ENCODE assay signal across 9 cellular contexts in the genomic region with DNA sequence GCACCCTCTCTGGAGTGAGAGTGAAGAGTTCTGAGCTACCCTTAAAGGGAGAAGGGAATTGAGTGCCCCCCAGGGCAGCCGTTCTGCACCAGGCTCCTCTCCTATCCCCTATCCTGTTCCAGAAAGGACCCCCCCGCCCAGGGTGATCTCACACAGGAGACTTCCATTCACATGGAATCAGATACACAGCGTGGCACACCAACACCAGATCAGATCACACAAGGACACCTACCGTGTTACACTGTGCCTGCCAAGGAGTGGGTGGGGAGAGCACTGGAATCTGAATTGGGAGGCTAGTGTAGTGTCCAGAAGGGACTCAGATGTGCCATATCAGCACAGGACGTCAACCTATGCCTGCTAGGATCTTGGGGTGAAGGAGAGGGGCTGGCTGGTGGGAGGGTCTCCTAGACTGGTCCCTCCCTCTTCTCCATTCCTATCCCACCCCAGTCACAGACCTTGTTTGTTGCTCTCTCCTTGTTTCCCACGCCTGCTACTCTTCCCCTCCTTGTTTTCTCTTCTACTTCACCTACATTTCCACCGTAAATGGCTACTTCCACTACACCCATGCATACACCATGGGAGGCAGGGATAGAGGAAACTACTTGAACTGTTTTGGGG.
DNase-seq lines count a peak whose midpoint lies in the region; ATAC-seq, FAIRE-seq and TF ChIP-seq lines count a peak whose summit lies in the region.
"Had no signal": no experiment of that assay in that cellular context is flagged by ENCODE, and none has a peak within 500 bp of the region (broad histone marks: within the 10 kb centered on the region; RNA-seq: fewer than 3 reads in every experiment).

No MANE protein-coding gene starts in this region.

- TF ChIP-seq CTCF in D721Med (IDR thresholded peaks at IDR 0.05; ENCODE audit: insufficient read depth, missing control alignments) (no peak), epithelial cell of esophagus (IDR thresholded peaks at IDR 0.05; ENCODE audit: insufficient read depth, low read depth, low read length, missing control alignments) (no peak), parathyroid adenoma (IDR thresholded peaks at IDR 0.05) (no peak)

- H3K4me2 ChIP-seq in parathyroid adenoma (ENCODE audit: low read length) = peak overlapping the region; percentile 69

- no peak for ATAC-seq in stimulated activated memory B cell treated with anti-CD40 and anti-IgM and Interleukin-4, amounts not matched to agents 10 μg/mL and 1 μg/mL and 100 μg/mL, for 72 hours
- ATAC-seq in GM21528 (IDR thresholded peaks at IDR 0.05; ENCODE audit: low FRiP score, unreplicated experiment) (no peak), HG02870 (IDR thresholded peaks at IDR 0.05; ENCODE audit: unreplicated experiment) (no peak)

- H3K4me3 ChIP-seq in NT2/D1 (ENCODE audit: insufficient read length, low read depth) (peak overlapping the region; percentile 99), epithelial cell of esophagus (ENCODE audit: low read length) (peak overlapping the region; percentile 71), parathyroid adenoma (ENCODE audit: low read depth, low read length) (peak overlapping the region; percentile 71)

- peaks cover 5% of the 10 kb centered on the region for H3K79me2 ChIP-seq in parathyroid adenoma

- H3K27me3 ChIP-seq in NT2/D1 (ENCODE audit: insufficient read depth, insufficient read length) = peaks cover 11% of the 10 kb centered on the region
- no peaks in the 10 kb centered on the region for H3K27me3 ChIP-seq in parathyroid adenoma (ENCODE audit: control insufficient read depth, insufficient read depth, low read length)

- no peaks in the 10 kb centered on the region for H3K9me3 Mint-ChIP-seq in stimulated activated memory B cell treated with anti-CD40 and anti-IgM and Interleukin-4, amounts not matched to agents 10 μg/mL and 1 μg/mL and 100 μg/mL, for 72 hours

- H3K4me1 ChIP-seq in NT2/D1 (ENCODE audit: insufficient read depth, insufficient read length) = peaks cover 38% of the 10 kb centered on the region
- H3K4me1 ChIP-seq in parathyroid adenoma = peaks cover 42% of the 10 kb centered on the region

- no peaks in the 10 kb centered on the region for H3K36me3 Mint-ChIP-seq in stimulated activated memory B cell treated with anti-CD40 and anti-IgM and Interleukin-4, amounts not matched to agents 10 μg/mL and 1 μg/mL and 100 μg/mL, for 72 hours

- H3K9me3 ChIP-seq in NT2/D1 (ENCODE audit: insufficient read depth, low read length) (no peaks in the 10 kb centered on the region), parathyroid adenoma (ENCODE audit: control insufficient read depth, low read length) (no peaks in the 10 kb centered on the region)

- peak; percentile 44 for FAIRE-seq in D721Med (lab: Jason Lieb, UNC)

- peak overlapping the region; percentile 91 for H3K27ac ChIP-seq in parathyroid adenoma

- H3K9ac ChIP-seq in NT2/D1 (ENCODE audit: insufficient read length, low read depth) (peak overlapping the region; percentile 100), parathyroid adenoma (no peak overlapping the region)

- no peak overlapping the region for H3K4me3 Mint-ChIP-seq in stimulated activated memory B cell treated with anti-CD40 and anti-IgM and Interleukin-4, amounts not matched to agents 10 μg/mL and 1 μg/mL and 100 μg/mL, for 72 hours

- H3K36me3 ChIP-seq in NT2/D1 (ENCODE audit: insufficient read depth, insufficient read length, low read length) = peaks cover 45% of the 10 kb centered on the region
- no peaks in the 10 kb centered on the region for H3K36me3 ChIP-seq in parathyroid adenoma (ENCODE audit: control insufficient read depth, insufficient read depth, low read length)

- H3K4me1 Mint-ChIP-seq in stimulated activated memory B cell treated with anti-CD40 and anti-IgM and Interleukin-4, amounts not matched to agents 10 μg/mL and 1 μg/mL and 100 μg/mL, for 72 hours = peaks cover 53% of the 10 kb centered on the region

- peaks cover 87% of the 10 kb centered on the region for H3K27me3 Mint-ChIP-seq in stimulated activated memory B cell treated with anti-CD40 and anti-IgM and Interleukin-4, amounts not matched to agents 10 μg/mL and 1 μg/mL and 100 μg/mL, for 72 hours

- peak; percentile 30 for DNase-seq in D721Med (ENCODE audit: insufficient read length, low spot score)
- DNase-seq in NT2/D1 (ENCODE audit: low read depth, low spot score) = no peak
- no peak for DNase-seq in epithelial cell of esophagus (ENCODE audit: low read depth)
- DNase-seq in nucleus accumbens (lab: John Stamatoyannopoulos, UW) = no peak
- DNase-seq: KBM-7 had no signal

- H2AFZ ChIP-seq in parathyroid adenoma = no peak overlapping the region

- no peak overlapping the region for H3K27ac Mint-ChIP-seq in stimulated activated memory B cell treated with anti-CD40 and anti-IgM and Interleukin-4, amounts not matched to agents 10 μg/mL and 1 μg/mL and 100 μg/mL, for 72 hours
